In genomic region chr3:47422743-47423142, GRCh38 we compare ENCODE assay signal across 1 cellular context.
TF ChIP-seq lines count a peak whose summit lies in the region.

No MANE protein-coding gene starts in this region.

TF ChIP-seq in SK-N-SH, 30 proteins besides CTCF, POLR2A, EP300 and RAD21 (continued from another document):
- TF ChIP-seq, protein P1, sequence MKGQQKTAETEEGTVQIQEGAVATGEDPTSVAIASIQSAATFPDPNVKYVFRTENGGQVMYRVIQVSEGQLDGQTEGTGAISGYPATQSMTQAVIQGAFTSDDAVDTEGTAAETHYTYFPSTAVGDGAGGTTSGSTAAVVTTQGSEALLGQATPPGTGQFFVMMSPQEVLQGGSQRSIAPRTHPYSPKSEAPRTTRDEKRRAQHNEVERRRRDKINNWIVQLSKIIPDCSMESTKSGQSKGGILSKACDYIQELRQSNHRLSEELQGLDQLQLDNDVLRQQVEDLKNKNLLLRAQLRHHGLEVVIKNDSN (IDR thresholded peaks at IDR 0.05; ENCODE audit: borderline replicate concordance, low read depth), result no peak
- TF ChIP-seq RXRA (IDR thresholded peaks at IDR 0.05; ENCODE audit: borderline replicate concordance, low read depth) (no peak), YY1 (IDR thresholded peaks at IDR 0.05; ENCODE audit: low read depth) (no peak), CHD2 (IDR thresholded peaks at IDR 0.05; ENCODE audit: low read length, partially characterized antibody) (no peak), SMC3 (IDR thresholded peaks at IDR 0.05; ENCODE audit: low read depth, low read length) (no peak), TCF12 (IDR thresholded peaks at IDR 0.05) (no peak), RCOR1 (IDR thresholded peaks at IDR 0.05; ENCODE audit: low read length) (no peak), TEAD4 (IDR thresholded peaks at IDR 0.05; ENCODE audit: borderline replicate concordance, insufficient read depth) (no peak)
- TF ChIP-seq, protein P2, sequence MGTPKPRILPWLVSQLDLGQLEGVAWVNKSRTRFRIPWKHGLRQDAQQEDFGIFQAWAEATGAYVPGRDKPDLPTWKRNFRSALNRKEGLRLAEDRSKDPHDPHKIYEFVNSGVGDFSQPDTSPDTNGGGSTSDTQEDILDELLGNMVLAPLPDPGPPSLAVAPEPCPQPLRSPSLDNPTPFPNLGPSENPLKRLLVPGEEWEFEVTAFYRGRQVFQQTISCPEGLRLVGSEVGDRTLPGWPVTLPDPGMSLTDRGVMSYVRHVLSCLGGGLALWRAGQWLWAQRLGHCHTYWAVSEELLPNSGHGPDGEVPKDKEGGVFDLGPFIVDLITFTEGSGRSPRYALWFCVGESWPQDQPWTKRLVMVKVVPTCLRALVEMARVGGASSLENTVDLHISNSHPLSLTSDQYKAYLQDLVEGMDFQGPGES (IDR thresholded peaks at IDR 0.05; ENCODE audit: low read depth, low read length), result no peak
- TF ChIP-seq, protein P3, sequence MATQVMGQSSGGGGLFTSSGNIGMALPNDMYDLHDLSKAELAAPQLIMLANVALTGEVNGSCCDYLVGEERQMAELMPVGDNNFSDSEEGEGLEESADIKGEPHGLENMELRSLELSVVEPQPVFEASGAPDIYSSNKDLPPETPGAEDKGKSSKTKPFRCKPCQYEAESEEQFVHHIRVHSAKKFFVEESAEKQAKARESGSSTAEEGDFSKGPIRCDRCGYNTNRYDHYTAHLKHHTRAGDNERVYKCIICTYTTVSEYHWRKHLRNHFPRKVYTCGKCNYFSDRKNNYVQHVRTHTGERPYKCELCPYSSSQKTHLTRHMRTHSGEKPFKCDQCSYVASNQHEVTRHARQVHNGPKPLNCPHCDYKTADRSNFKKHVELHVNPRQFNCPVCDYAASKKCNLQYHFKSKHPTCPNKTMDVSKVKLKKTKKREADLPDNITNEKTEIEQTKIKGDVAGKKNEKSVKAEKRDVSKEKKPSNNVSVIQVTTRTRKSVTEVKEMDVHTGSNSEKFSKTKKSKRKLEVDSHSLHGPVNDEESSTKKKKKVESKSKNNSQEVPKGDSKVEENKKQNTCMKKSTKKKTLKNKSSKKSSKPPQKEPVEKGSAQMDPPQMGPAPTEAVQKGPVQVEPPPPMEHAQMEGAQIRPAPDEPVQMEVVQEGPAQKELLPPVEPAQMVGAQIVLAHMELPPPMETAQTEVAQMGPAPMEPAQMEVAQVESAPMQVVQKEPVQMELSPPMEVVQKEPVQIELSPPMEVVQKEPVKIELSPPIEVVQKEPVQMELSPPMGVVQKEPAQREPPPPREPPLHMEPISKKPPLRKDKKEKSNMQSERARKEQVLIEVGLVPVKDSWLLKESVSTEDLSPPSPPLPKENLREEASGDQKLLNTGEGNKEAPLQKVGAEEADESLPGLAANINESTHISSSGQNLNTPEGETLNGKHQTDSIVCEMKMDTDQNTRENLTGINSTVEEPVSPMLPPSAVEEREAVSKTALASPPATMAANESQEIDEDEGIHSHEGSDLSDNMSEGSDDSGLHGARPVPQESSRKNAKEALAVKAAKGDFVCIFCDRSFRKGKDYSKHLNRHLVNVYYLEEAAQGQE (IDR thresholded peaks at IDR 0.05; ENCODE audit: low read depth, low read length), result no peak
